In genomic region chr4:165662341-165662740, GRCh38 we compare ENCODE assay signal across 20 cellular contexts.
"Had no signal": no experiment of that assay in that cellular context is flagged by ENCODE, and none has a peak within 500 bp of the region (broad histone marks: within the 10 kb centered on the region; RNA-seq: fewer than 3 reads in every experiment).

No MANE protein-coding gene starts in this region.

- H3K27me3 ChIP-seq: hepatocyte, tibial nerve had no signal

- DNase-seq: activated B cell treated with CpG ODN at 0.5 μM for 24 hours; activated CD4-positive, alpha-beta T cell treated with anti-CD3 and anti-CD28 coated beads for 4 hours; activated CD4-positive, alpha-beta T cell treated with anti-CD3 and anti-CD28 coated beads, Interleukin-2, amount 50 U/mL, for 48 hours; activated naive CD4-positive, alpha-beta T cell treated with Interleukin-2 at 50 U/mL for 16 hours; activated naive CD8-positive, alpha-beta T cell treated with anti-CD3 and anti-CD28 coated beads for 36 hours; activated T-cell treated with anti-CD3 and anti-CD28 coated beads, Interleukin-2, amount 50 U/mL, for 48 hours; amniotic stem cell; caudate nucleus; effector CD4-positive, alpha-beta T cell; glutamatergic neuron; left ventricle myocardium superior; mammary epithelial cell; midbrain; posterior cingulate gyrus; stimulated activated CD4-positive, alpha-beta T cell treated with anti-CD3 and anti-CD28 coated beads, Interleukin-4, amount 100 ng/mL, for 4 hours; T1000 had no signal

- H3K4me3 ChIP-seq: hepatocyte, tibial nerve had no signal

- H3K27ac ChIP-seq: hepatocyte had no signal

- H2AFZ ChIP-seq: hepatocyte had no signal

- H3K36me3 ChIP-seq: tibial nerve had no signal

- H3K9me3 ChIP-seq: tibial nerve had no signal

- ATAC-seq: left ventricle myocardium superior had no signal

- H3K79me2 ChIP-seq: hepatocyte had no signal

- H3K4me2 ChIP-seq: hepatocyte had no signal

- FAIRE-seq: endometrium, frontal cortex had no signal
